18 cellular contexts compared by ENCODE assay signal in genomic region chr12:19304149-19304780, GRCh38.
"Had no signal": no experiment of that assay in that cellular context is flagged by ENCODE, and none has a peak within 500 bp of the region (broad histone marks: within the 10 kb centered on the region; RNA-seq: fewer than 3 reads in every experiment).

No MANE protein-coding gene starts in this region.

- H3K4me1 ChIP-seq: prostate gland, tibial nerve had no signal

- H3K9me3 ChIP-seq: prostate gland, spleen, thoracic aorta, tibial nerve, upper lobe of left lung had no signal

- DNase-seq: effector memory CD8-positive, alpha-beta T cell; erythroblast; hypothalamus; immature natural killer cell; kidney; right cardiac atrium; spleen; stimulated activated CD4-positive, alpha-beta T cell treated with anti-CD3 and anti-CD28 coated beads, Interleukin-4, amount 100 ng/mL, for 4 hours; stimulated activated naive B cell treated with anti-CD40 and anti-IgM and Interleukin-4, amounts not matched to agents 10 μg/mL and 1 μg/mL and 100 μg/mL, for 72 hours; upper lobe of left lung had no signal

- H3K36me3 ChIP-seq: prostate gland, spleen, upper lobe of left lung had no signal

- H3K4me3 ChIP-seq: coronary artery, lung, prostate gland, skin epidermis, spleen, thoracic aorta, tibial nerve, upper lobe of left lung had no signal

- ATAC-seq: effector memory CD8-positive, alpha-beta T cell; left lobe of liver; natural killer cell treated with Interleukin-12 subunit alpha and Interleukin-12 subunit beta and Interleukin-15 and Interleukin-18, amount 100 ng/mL, for 72 hours; right cardiac atrium; stimulated activated naive B cell treated with anti-CD40 and anti-IgM and Interleukin-4, amounts not matched to agents 10 μg/mL and 1 μg/mL and 100 μg/mL, for 72 hours had no signal

- H3K27me3 ChIP-seq: spleen, tibial nerve, upper lobe of left lung had no signal

- H3K27ac ChIP-seq: coronary artery, prostate gland, skin epidermis, spleen, thoracic aorta, tibial nerve, upper lobe of left lung had no signal
